29 cellular contexts compared by ENCODE assay signal in genomic region chr3:120557115-120557514, GRCh38. TPM values are rescaled to one million over a fixed set of nuclear protein-coding genes. Genes with fewer than 3 reads are reported as not detected.
A peak's percentile ranks its signal among the peaks of the same experiment; 100 is the strongest.
DNase-seq lines count a peak whose midpoint lies in the region; ATAC-seq and TF ChIP-seq lines count a peak whose summit lies in the region.
"Had no signal": no experiment of that assay in that cellular context is flagged by ENCODE, and none has a peak within 500 bp of the region (broad histone marks: within the 10 kb centered on the region; RNA-seq: fewer than 3 reads in every experiment).

No MANE protein-coding gene starts in this region.

- no peaks in the 10 kb centered on the region for H3K9me3 Mint-ChIP-seq in CD4-positive, alpha-beta memory T cell
- no peaks in the 10 kb centered on the region for H3K9me3 Mint-ChIP-seq in activated naive CD8-positive, alpha-beta T cell treated with anti-CD3 and anti-CD28 coated beads, Interleukin-2, amount 50 U/mL, for 24 hours
- H3K9me3 Mint-ChIP-seq: activated naive CD4-positive, alpha-beta T cell treated with anti-CD3 and anti-CD28 coated beads, Interleukin-2, amount 50 U/mL, for 72 hours; dendritic cell treated with granulocyte-macrophage colony-stimulating factor and Interleukin-4, amounts not matched to agents 40 ng/mL and 50 ng/mL, for 4 days; nephron progenitor cell; stimulated activated naive CD8-positive, alpha-beta T cell treated with anti-CD3 and anti-CD28 coated beads, Interleukin-15, Interleukin-2, amounts not matched to agents 100 ng/mL and 50 ng/mL, for 24 hours had no signal

- no peaks in the 10 kb centered on the region for H3K36me3 Mint-ChIP-seq in CD4-positive, alpha-beta memory T cell
- no peaks in the 10 kb centered on the region for H3K36me3 Mint-ChIP-seq in activated naive CD8-positive, alpha-beta T cell treated with anti-CD3 and anti-CD28 coated beads, Interleukin-2, amount 50 U/mL, for 24 hours (ENCODE audit: low read depth)
- H3K36me3 Mint-ChIP-seq: activated naive CD4-positive, alpha-beta T cell treated with anti-CD3 and anti-CD28 coated beads, Interleukin-2, amount 50 U/mL, for 72 hours had no signal

- no peak overlapping the region for H2AK5ac ChIP-seq in neuronal stem cell (ENCODE audit: low read depth, low read length)

- POLR2A ChIA-PET in CD4-positive, alpha-beta memory T cell (lab: Charles Lee; ENCODE audit: partially characterized antibody) = interaction anchor here (0.6 kb wide), 1 partner anchor 11 kb away, joined by 3 read pairs; no protein-coding TSS in a partner anchor

- H3K27ac ChIP-seq in CD4-positive, alpha-beta memory T cell (ENCODE audit: low read depth, low read length) = no peak overlapping the region
- H3K27ac ChIP-seq in VCaP (peak overlapping the region; percentile 90), esophagus muscularis mucosa (replicated peaks in 1 of 4) (peak overlapping the region; percentile 83 to 88 (median 85)), neuronal stem cell (replicated peaks; ENCODE audit: low read length) (no peak overlapping the region)
- H3K27ac ChIP-seq: BLaER1, lower lobe of right lung had no signal

- peaks cover 0 to 5% of the 10 kb centered on the region in 2 donors for H3K27me3 Mint-ChIP-seq in CD4-positive, alpha-beta memory T cell
- peaks cover 15% of the 10 kb centered on the region for H3K27me3 Mint-ChIP-seq in activated naive CD8-positive, alpha-beta T cell treated with anti-CD3 and anti-CD28 coated beads, Interleukin-2, amount 50 U/mL, for 24 hours

- H3K4me1 ChIP-seq in CD4-positive, alpha-beta memory T cell (ENCODE audit: insufficient read depth, low read length) = peaks cover 11% of the 10 kb centered on the region
- H3K4me1 ChIP-seq in esophagus muscularis mucosa (peaks cover 45 to 74% (median 60%) of the 10 kb centered on the region in 4 donors), neuronal stem cell (ENCODE audit: control insufficient read depth in 2 of 2, insufficient read depth in 1 of 2, low read depth in 1 of 2, low read length in 2 of 2) (peaks cover 9 to 12% of the 10 kb centered on the region in 2 donors)

- no peak overlapping the region for H3K23ac ChIP-seq in neuronal stem cell (ENCODE audit: low read depth, low read length, poor library complexity)

- no peak overlapping the region for H3K4me3 Mint-ChIP-seq in CD4-positive, alpha-beta memory T cell
- no peak overlapping the region for H3K4me3 Mint-ChIP-seq in activated naive CD8-positive, alpha-beta T cell treated with anti-CD3 and anti-CD28 coated beads, Interleukin-2, amount 50 U/mL, for 24 hours
- H3K4me3 Mint-ChIP-seq: dendritic cell treated with granulocyte-macrophage colony-stimulating factor and Interleukin-4, amounts not matched to agents 40 ng/mL and 50 ng/mL, for 4 days; stimulated activated naive CD8-positive, alpha-beta T cell treated with anti-CD3 and anti-CD28 coated beads, Interleukin-15, Interleukin-2, amounts not matched to agents 100 ng/mL and 50 ng/mL, for 24 hours had no signal

- no peak overlapping the region for H3K4me2 ChIP-seq in neuronal stem cell (ENCODE audit: insufficient read depth, low read length, poor library complexity, severe bottlenecking)
- H3K4me2 ChIP-seq: BLaER1, SK-N-SH had no signal

- H2BK5ac ChIP-seq in neuronal stem cell (ENCODE audit: low read length) = no peak overlapping the region

- H3K4me1 Mint-ChIP-seq in CD4-positive, alpha-beta memory T cell = peaks cover 11 to 24% (median 13%) of the 10 kb centered on the region in 4 donors
- H3K4me1 Mint-ChIP-seq in activated naive CD8-positive, alpha-beta T cell treated with anti-CD3 and anti-CD28 coated beads, Interleukin-2, amount 50 U/mL, for 24 hours = peaks cover 23% of the 10 kb centered on the region

- no peak overlapping the region for H4K8ac ChIP-seq in neuronal stem cell (ENCODE audit: low read depth, low read length)

- H2BK120ac ChIP-seq in neuronal stem cell (ENCODE audit: low read depth, low read length) = no peak overlapping the region

- H3K4me3 ChIP-seq in CD4-positive, alpha-beta memory T cell (ENCODE audit: low read length in 2 of 2) = no peak overlapping the region
- no peak overlapping the region for H3K4me3 ChIP-seq in esophagus muscularis mucosa
- H3K4me3 ChIP-seq in neuronal stem cell (ENCODE audit: low read length in 2 of 2) = no peak overlapping the region
- H3K4me3 ChIP-seq: BLaER1, GM12878, lower lobe of right lung, mucosa of descending colon, pancreas, transverse colon had no signal

- TF ChIP-seq POLR2A in esophagus muscularis mucosa (IDR thresholded peaks at IDR 0.05; ENCODE audit: low read depth) = no peak

- H3K9ac ChIP-seq in neuronal stem cell (ENCODE audit: low read depth, low read length, poor library complexity) = peak overlapping the region; percentile 18
- H3K9ac ChIP-seq: BLaER1, SK-N-SH had no signal

- no peak overlapping the region for H3K14ac ChIP-seq in neuronal stem cell (ENCODE audit: low read length)

- TF ChIP-seq EP300 in esophagus muscularis mucosa (IDR thresholded peaks at IDR 0.05) = no peak

- no peak overlapping the region for H3K18ac ChIP-seq in neuronal stem cell (ENCODE audit: low read length)

- no peak for ATAC-seq in activated naive CD8-positive, alpha-beta T cell treated with anti-CD3 and anti-CD28 coated beads, Interleukin-2, amount 50 U/mL, for 24 hours
- ATAC-seq: activated naive CD4-positive, alpha-beta T cell treated with anti-CD3 and anti-CD28 coated beads, Interleukin-2, amount 50 U/mL, for 72 hours; GM12878; lower lobe of right lung; mucosa of descending colon; pancreas had no signal

- intact Hi-C loops in CD4-positive, alpha-beta memory T cell (cut with micrococcal nuclease) = loop anchor here (5.0 to 10.0 kb wide), 2 partner anchors 462 to 1675 kb away; partner anchors contain the start of gene GSK3B
- intact Hi-C loops in esophagus muscularis mucosa (cut with DNase I) = loop anchor here (5.0 to 10.0 kb wide), 3 partner anchors 50 to 210 kb away; partner anchors contain the start of genes FSTL1 and LRRC58

- no peak overlapping the region for H2BK15ac ChIP-seq in neuronal stem cell (ENCODE audit: low read length)

- DNase-seq in CD4-positive, alpha-beta memory T cell = no peak
- DNase-seq in esophagus muscularis mucosa (ENCODE audit: extremely low spot score) (no peak), neuronal stem cell (ENCODE audit: low spot score) (no peak), midbrain (lab: John Stamatoyannopoulos, UW) (no peak), mucosa of gallbladder (ENCODE audit: low spot score) (no peak)
- no peak for DNase-seq in activated naive CD8-positive, alpha-beta T cell treated with anti-CD3 and anti-CD28 coated beads, Interleukin-2, amount 50 U/mL, for 24 hours
- DNase-seq: activated CD4-positive, alpha-beta T cell treated with anti-CD3 and anti-CD28 coated beads, Interleukin-2, amount 50 U/mL, for 1 hour; activated CD4-positive, CD25-positive, alpha-beta regulatory T cell; activated effector memory CD4-positive, alpha-beta T cell treated with Interleukin-2 at 50 U/mL for 16 hours; activated T-cell treated with anti-CD3 and anti-CD28 coated beads, Interleukin-2, amount 50 U/mL, for 1 hour; central memory CD4-positive, alpha-beta T cell; H7; lower lobe of right lung; mucosa of descending colon; NCI-H1417 treated with DMSO at 0.1 percent for 48 hours; NCI-H2029 treated with DMSO at 0.1 percent for 48 hours; NCI-H526; nephron progenitor cell; pancreas; retina; SK-N-SH; stimulated activated CD8-positive, alpha-beta memory T cell treated with anti-CD3 and anti-CD28 coated beads, Interleukin-4, amount 100 ng/mL, for 48 hours; transverse colon had no signal

- H3K79me1 ChIP-seq in neuronal stem cell (ENCODE audit: low read depth, low read length) = no peaks in the 10 kb centered on the region

- TF ChIP-seq CTCF in VCaP (conservative IDR thresholded peaks at IDR 0.05) (no peak), esophagus muscularis mucosa (IDR thresholded peaks at IDR 0.05) (no peak)

- H3K27ac Mint-ChIP-seq in CD4-positive, alpha-beta memory T cell = peak overlapping the region in 5 of 7 donors; percentile 17 to 96 (median 92)
- no peak overlapping the region for H3K27ac Mint-ChIP-seq in activated naive CD8-positive, alpha-beta T cell treated with anti-CD3 and anti-CD28 coated beads, Interleukin-2, amount 50 U/mL, for 24 hours
- H3K27ac Mint-ChIP-seq: stimulated activated naive CD8-positive, alpha-beta T cell treated with anti-CD3 and anti-CD28 coated beads, Interleukin-15, Interleukin-2, amounts not matched to agents 100 ng/mL and 50 ng/mL, for 24 hours had no signal

- H4K91ac ChIP-seq in neuronal stem cell (ENCODE audit: low read depth, low read length, poor library complexity) = no peak overlapping the region

- no peaks in the 10 kb centered on the region for H3K36me3 ChIP-seq in CD4-positive, alpha-beta memory T cell (ENCODE audit: insufficient read depth, low read length)
- H3K36me3 ChIP-seq in esophagus muscularis mucosa = no peaks in the 10 kb centered on the region
- no peaks in the 10 kb centered on the region for H3K36me3 ChIP-seq in neuronal stem cell (replicated peaks in 1 of 2; ENCODE audit: control insufficient read depth in 2 of 2, insufficient read depth in 2 of 2, low read length in 2 of 2)
- H3K36me3 ChIP-seq: BLaER1, lower lobe of right lung, pancreas, transverse colon had no signal

- H3K27me3 ChIP-seq in CD4-positive, alpha-beta memory T cell (ENCODE audit: insufficient read depth, low read length) = no peaks in the 10 kb centered on the region
- H3K27me3 ChIP-seq in esophagus muscularis mucosa (no peaks in the 10 kb centered on the region), neuronal stem cell (ENCODE audit: control insufficient read depth in 3 of 3, insufficient read depth in 3 of 3, low read depth in 1 of 3, low read length in 3 of 3) (peaks cover 0 to 3% (median 0%) of the 10 kb centered on the region in 3 experiments)
- H3K27me3 ChIP-seq: BLaER1, pancreas, transverse colon had no signal

- no peak overlapping the region for H2AFZ ChIP-seq in neuronal stem cell (ENCODE audit: low read length)

- no peak overlapping the region for H3K4ac ChIP-seq in neuronal stem cell (ENCODE audit: low read length)

- CTCF ChIA-PET in CD4-positive, alpha-beta memory T cell (lab: Charles Lee; ENCODE audit: partially characterized antibody) = interaction anchor here (0.9 to 9.0 kb wide), 11 partner anchors 8 to 1673 kb away, joined by 3 to 294 read pairs (median 26); partner anchors contain the start of gene NDUFB4

- H3K9me3 ChIP-seq in CD4-positive, alpha-beta memory T cell (ENCODE audit: control insufficient read depth in 1 of 2, low read length in 2 of 2) = no peaks in the 10 kb centered on the region
- H3K9me3 ChIP-seq in esophagus muscularis mucosa = no peaks in the 10 kb centered on the region
- no peaks in the 10 kb centered on the region for H3K9me3 ChIP-seq in neuronal stem cell (replicated peaks in 1 of 2; ENCODE audit: control insufficient read depth in 2 of 2, insufficient read depth in 1 of 2, low read depth in 1 of 2, low read length in 2 of 2)
- H3K9me3 ChIP-seq: BLaER1, lower lobe of right lung, mucosa of descending colon, pancreas, SK-N-SH, transverse colon had no signal

- no peak overlapping the region for H2BK12ac ChIP-seq in neuronal stem cell (ENCODE audit: low read length)

RNA-seq across cellular contexts. Expression of gene NDUFB4, which starts 39.0 kb away (rescaled TPM):
- total RNA-seq in CD4-positive, alpha-beta memory T cell = 10 to 100 TPM; 82.1 to 82.8 TPM
- 100 to 1,000 TPM; 243 to 257 TPM for polyA plus RNA-seq in CD4-positive, alpha-beta memory T cell
- total RNA-seq in esophagus muscularis mucosa = 100 to 1,000 TPM; 142 to 333 (median 256) TPM
- 562 TPM for polyA plus RNA-seq in neuronal stem cell (2013, experiment 1 of 2)
- 576 TPM for polyA plus RNA-seq in neuronal stem cell (2013, experiment 2 of 2)
- 125 TPM for total RNA-seq in mucosa of gallbladder

Comparison
In these comparisons a context has a peak if more than half of its experiments do, and no peak if none do; other contexts are left out.
1. H3K27ac ChIP-seq: peak in VCaP (single experiment) and esophagus muscularis mucosa (4 of 4); none in CD4-positive, alpha-beta memory T cell (single experiment) and neuronal stem cell (single experiment).